Comparison of ENCODE assay signal across 14 cellular contexts in genomic region chr12:104673294-104674062, GRCh38.
DNase-seq lines count a peak whose midpoint lies in the region; ATAC-seq and TF ChIP-seq lines count a peak whose summit lies in the region.
"Had no signal": no experiment of that assay in that cellular context is flagged by ENCODE, and none has a peak within 500 bp of the region (broad histone marks: within the 10 kb centered on the region; RNA-seq: fewer than 3 reads in every experiment).

No MANE protein-coding gene starts in this region.

- 82 to 86% methylated on average over 10 to 11 of the region's 12 CpGs for WGBS in mesodermal cell (ENCODE audit: insufficient coverage in 2 of 2), 2 experiments

- in situ Hi-C loops in HAP-1 (cut with MboI; ENCODE audit: low sequenced_read_pairs), result no loop called here

- no peak for TF ChIP-seq CTCF in cardiac muscle cell (IDR thresholded peaks at IDR 0.05; ENCODE audit: low read depth, low read length)
- TF ChIP-seq CTCF in brain (conservative IDR thresholded peaks at IDR 0.05), result no peak
- TF ChIP-seq CTCF in upper lobe of right lung (IDR thresholded peaks at IDR 0.05), result no peak

- H3K9me3 Mint-ChIP-seq in brain, result no peaks in the 10 kb centered on the region
- H3K9me3 Mint-ChIP-seq: CD4-positive, alpha-beta T cell had no signal

- intact Hi-C loops in cardiac septum (cut with DNase I) (loop anchor here (2.0 to 10.0 kb wide), 3 partner anchors 201 to 289 kb away; partner anchors contain the start of gene CHST11), upper lobe of right lung (cut with DNase I) (no loop called here)

- H3K36me3 ChIP-seq in cardiac muscle cell, result no peaks in the 10 kb centered on the region
- no peaks in the 10 kb centered on the region for H3K36me3 ChIP-seq in mesodermal cell (ENCODE audit: control insufficient read depth, insufficient read depth, low read length)
- H3K36me3 ChIP-seq in upper lobe of right lung, result no peaks in the 10 kb centered on the region
- no peaks in the 10 kb centered on the region for H3K36me3 ChIP-seq in HAP-1 (replicated peaks)

- peak; percentile 4 for ATAC-seq in upper lobe of right lung

- H3K4me3 Mint-ChIP-seq in brain, result no peak overlapping the region
- H3K4me3 Mint-ChIP-seq: CD4-positive, alpha-beta T cell had no signal

- no peaks in the 10 kb centered on the region for H3K27me3 ChIP-seq in cardiac muscle cell
- H3K27me3 ChIP-seq in upper lobe of right lung, result no peaks in the 10 kb centered on the region
- no peaks in the 10 kb centered on the region for H3K27me3 ChIP-seq in HAP-1 (ENCODE audit: low read depth)

- H3K36me3 Mint-ChIP-seq in brain, result no peaks in the 10 kb centered on the region

- DNase-seq in cardiac muscle cell (ENCODE audit: low read depth in 1 of 2, low spot score in 1 of 2), result peak; percentile 35 to 87
- DNase-seq in cardiac septum (ENCODE audit: low spot score), result no peak
- DNase-seq in upper lobe of right lung, result no peak
- no peak for DNase-seq in HAP-1 (ENCODE audit: low spot score in 2 of 2)
- no peak for DNase-seq in NCI-H1092 treated with DMSO at 0.1 percent for 48 hours (lab: John Stamatoyannopoulos, UW)
- no peak for DNase-seq in SIG-M5 treated with dmso at 0.1 percent for 504 hours (lab: John Stamatoyannopoulos, UW; ENCODE audit: unreplicated experiment)
- DNase-seq: activated CD8-positive, alpha-beta memory T cell treated with anti-CD3 and anti-CD28 coated beads, Interleukin-2, amount 50 U/mL, for 4 hours; CD4-positive, alpha-beta T cell; KBM-7; NCI-H510A; retina; stimulated activated CD8-positive, alpha-beta memory T cell treated with anti-CD3 and anti-CD28 coated beads, Interleukin-4, amount 100 ng/mL, for 48 hours had no signal

- H3K27ac ChIP-seq in cardiac muscle cell, result peak overlapping the region; percentile 76
- peak overlapping the region; percentile 86 for H3K27ac ChIP-seq in mesodermal cell (ENCODE audit: low read depth, low read length, severe bottlenecking)
- peak overlapping the region; percentile 38 for H3K27ac ChIP-seq in upper lobe of right lung

- peaks cover 4% of the 10 kb centered on the region for H3K27me3 Mint-ChIP-seq in brain
- H3K27me3 Mint-ChIP-seq: CD4-positive, alpha-beta T cell had no signal

- H3K4me1 ChIP-seq in cardiac muscle cell (ENCODE audit: low read depth), result peaks cover 58% of the 10 kb centered on the region
- H3K4me1 ChIP-seq in mesodermal cell (ENCODE audit: control insufficient read depth, insufficient read depth, low read length, poor library complexity, severe bottlenecking), result peaks cover 31% of the 10 kb centered on the region
- peaks cover 55% of the 10 kb centered on the region for H3K4me1 ChIP-seq in upper lobe of right lung
- H3K4me1 ChIP-seq in HAP-1, result peaks cover 21% of the 10 kb centered on the region

- H3K9me3 ChIP-seq in cardiac muscle cell (ENCODE audit: low read depth) (no peaks in the 10 kb centered on the region), mesodermal cell (ENCODE audit: control insufficient read depth, low read length) (no peaks in the 10 kb centered on the region), upper lobe of right lung (no peaks in the 10 kb centered on the region), HAP-1 (no peaks in the 10 kb centered on the region)

- H3K4me3 ChIP-seq in cardiac muscle cell, result no peak overlapping the region
- H3K4me3 ChIP-seq in mesodermal cell (ENCODE audit: extremely low read depth, insufficient read depth, low read length, poor library complexity, severe bottlenecking), result no peak overlapping the region
- H3K4me3 ChIP-seq in upper lobe of right lung, result no peak overlapping the region
- no peak overlapping the region for H3K4me3 ChIP-seq in HAP-1

- peaks cover 78% of the 10 kb centered on the region for H3K4me1 Mint-ChIP-seq in brain

- peak overlapping the region; percentile 6 to 88 (median 80) for H3K27ac Mint-ChIP-seq in brain

Comparison
In these comparisons a context has a peak if more than half of its experiments do, and no peak if none do; other contexts are left out.
1. DNase-seq: peak in cardiac muscle cell (2 of 2); none in cardiac septum (single experiment), upper lobe of right lung (single experiment), HAP-1 (0 of 2), NCI-H1092 treated with DMSO at 0.1 percent for 48 hours (single experiment) and SIG-M5 treated with dmso at 0.1 percent for 504 hours (single experiment).
2. Peak in every context shown above with its lines, with median percentiles within 50 percentile points of each other: H3K27ac ChIP-seq.